ENCODE assay signal across 17 cellular contexts in the genomic region with DNA sequence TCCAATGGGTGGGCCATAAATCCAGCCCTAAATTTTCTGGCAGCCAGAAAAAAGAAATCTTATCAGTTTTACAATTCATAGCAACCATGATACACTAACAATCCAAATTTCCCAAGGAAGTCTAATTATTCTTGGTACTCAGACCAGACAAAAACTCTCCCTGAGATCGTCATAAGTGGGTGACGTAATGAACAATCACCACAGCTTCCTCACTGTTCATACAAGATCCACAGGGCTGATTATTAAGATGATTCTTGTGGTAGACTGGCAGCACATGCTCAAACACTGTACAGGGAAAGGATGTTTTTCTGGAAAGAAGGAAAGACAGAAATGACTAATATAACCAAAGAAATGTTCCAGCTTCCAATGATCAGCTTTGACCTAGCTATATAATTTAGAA.
DNase-seq lines count a peak whose midpoint lies in the region; ATAC-seq, FAIRE-seq and TF ChIP-seq lines count a peak whose summit lies in the region.
"Had no signal": no experiment of that assay in that cellular context is flagged by ENCODE, and none has a peak within 500 bp of the region (broad histone marks: within the 10 kb centered on the region; RNA-seq: fewer than 3 reads in every experiment).

No MANE protein-coding gene starts in this region.

- CTCF ChIA-PET in HepG2 (lab: Yijun Ruan, JAX; ENCODE audit: low intra/inter-chr PET ratio, low total read pairs) = no interaction called here
- CTCF ChIA-PET in endothelial cell of umbilical vein (lab: Charles Lee) = interaction anchor here (1.4 kb wide), 1 partner anchor 10 kb away, joined by 7 read pairs; no protein-coding TSS in a partner anchor
- CTCF ChIA-PET in CD8-positive, alpha-beta T cell (lab: Charles Lee) = no interaction called here

- no peak for ATAC-seq in HepG2
- ATAC-seq in right lobe of liver = no peak
- no peak for ATAC-seq in CD8-positive, alpha-beta T cell
- ATAC-seq in HG02642 (IDR thresholded peaks at IDR 0.05; ENCODE audit: poor library complexity, unreplicated experiment) = no peak
- ATAC-seq: GM12878, GM23338, K562 had no signal

- FAIRE-seq in HepG2 (lab: Jason Lieb, UNC) (no peak), endothelial cell of umbilical vein (lab: Jason Lieb, UNC) (no peak)
- FAIRE-seq: D721Med, GM12878, K562 had no signal

- H3K4me3 Mint-ChIP-seq in CD8-positive, alpha-beta T cell = no peak overlapping the region
- H3K4me3 Mint-ChIP-seq: B cell; CD4-positive, alpha-beta memory T cell; GM23338; H9 had no signal

- no peak overlapping the region for H3K9ac ChIP-seq in HepG2 (ENCODE audit: insufficient read depth, low read depth, low read length)
- no peak overlapping the region for H3K9ac ChIP-seq in endothelial cell of umbilical vein (replicated peaks; ENCODE audit: extremely low read depth, insufficient read depth, low read length)

- H4K20me1 ChIP-seq in HepG2 (ENCODE audit: insufficient read depth, low read length) (no peaks in the 10 kb centered on the region), endothelial cell of umbilical vein (replicated peaks; ENCODE audit: control insufficient read depth, extremely low read depth, insufficient read depth, low read length) (no peaks in the 10 kb centered on the region)

- BruUV-seq in HepG2 (replicated peaks; lab: Mats Ljungman, UMichigan) (no TSS peak), endothelial cell of umbilical vein (replicated peaks; lab: Mats Ljungman, UMichigan) (no TSS peak)

- no peak overlapping the region for H3K4me3 ChIP-seq in HepG2 (replicated peaks in 1 of 3; ENCODE audit: insufficient read depth in 1 of 3, low read depth in 2 of 3, low read length in 3 of 3)
- H3K4me3 ChIP-seq in right lobe of liver = no peak overlapping the region
- no peak overlapping the region for H3K4me3 ChIP-seq in endothelial cell of umbilical vein (replicated peaks in 1 of 3; ENCODE audit: insufficient read depth in 1 of 3, low read depth in 1 of 3, low read length in 3 of 3)
- H3K4me3 ChIP-seq in CD8-positive, alpha-beta T cell (ENCODE audit: low read depth, low read length) = no peak overlapping the region
- H3K4me3 ChIP-seq: GM12878, GM23338, K562 had no signal

- POLR2A ChIA-PET in HepG2 (lab: Yijun Ruan, JAX) = no interaction called here
- POLR2A ChIA-PET in endothelial cell of umbilical vein (lab: Charles Lee) = no interaction called here
- POLR2A ChIA-PET in CD8-positive, alpha-beta T cell (lab: Charles Lee) = interaction anchor here (0.9 kb wide), 1 partner anchor 11 kb away, joined by 3 read pairs; no protein-coding TSS in a partner anchor

- TF ChIP-seq CTCF in HepG2 (CRISPR knock-in tag; IDR thresholded peaks at IDR 0.05) (no peak), right lobe of liver (IDR thresholded peaks at IDR 0.05) (no peak), endothelial cell of umbilical vein (IDR thresholded peaks at IDR 0.05; ENCODE audit: extremely low read depth in 1 of 2, insufficient read depth in 1 of 2, low read depth in 1 of 2, low read length in 2 of 2) (no peak)
- TF ChIP-seq CTCF in CD8-positive, alpha-beta T cell (IDR thresholded peaks at IDR 0.05) = no peak

- H3K27me3 Mint-ChIP-seq in CD8-positive, alpha-beta T cell (ENCODE audit: low read depth) = no peaks in the 10 kb centered on the region
- H3K27me3 Mint-ChIP-seq: B cell had no signal

- H3K27me3 ChIP-seq in HepG2 (ENCODE audit: control insufficient read depth in 1 of 2, insufficient read depth in 2 of 2, low read length in 2 of 2) (no peaks in the 10 kb centered on the region), right lobe of liver (no peaks in the 10 kb centered on the region), endothelial cell of umbilical vein (ENCODE audit: control insufficient read depth in 2 of 2, insufficient read depth in 2 of 2, low read length in 2 of 2) (no peaks in the 10 kb centered on the region)
- H3K27me3 ChIP-seq in CD8-positive, alpha-beta T cell (ENCODE audit: insufficient read depth, low read length) = no peaks in the 10 kb centered on the region

- no peaks in the 10 kb centered on the region for H3K4me1 Mint-ChIP-seq in CD8-positive, alpha-beta T cell (ENCODE audit: low read depth)
- H3K4me1 Mint-ChIP-seq: B cell; CD4-positive, alpha-beta memory T cell; GM23338; H9 had no signal

- H2AFZ ChIP-seq in HepG2 (ENCODE audit: low read length) (no peak overlapping the region), endothelial cell of umbilical vein (ENCODE audit: low read depth, low read length) (no peak overlapping the region)
- H2AFZ ChIP-seq: GM23338 had no signal

- H3K27ac ChIP-seq in HepG2 (ENCODE audit: extremely low read length, insufficient read depth, low read length) (no peak overlapping the region), right lobe of liver (no peak overlapping the region), endothelial cell of umbilical vein (ENCODE audit: insufficient read depth, low read depth, low read length) (no peak overlapping the region), caudate nucleus (ENCODE audit: low read depth, low read length) (no peak overlapping the region)
- no peak overlapping the region for H3K27ac ChIP-seq in CD8-positive, alpha-beta T cell (ENCODE audit: low read depth, low read length)

- no peak for TF ChIP-seq RAD21 in HepG2 (CRISPR knock-in tag; IDR thresholded peaks at IDR 0.05)

- H3K4me2 ChIP-seq in HepG2 (ENCODE audit: low read depth, low read length) (no peak overlapping the region), endothelial cell of umbilical vein (ENCODE audit: insufficient read depth, low read length) (no peak overlapping the region)
- H3K4me2 ChIP-seq: GM23338 had no signal

- 18% methylated on average over 2 of the region's 2 CpGs for WGBS in HepG2 (ENCODE audit: low lambda C conversion rate)
- 59% methylated on average over 2 of the region's 2 CpGs for WGBS in right lobe of liver (ENCODE audit: insufficient coverage, low coverage, low lambda C conversion rate, missing lambda C conversion rate)

- TF ChIP-seq POLR2A in HepG2 (IDR thresholded peaks at IDR 0.05; ENCODE audit: insufficient read depth in 1 of 2, low read depth in 2 of 2, low read length in 2 of 2) (no peak), right lobe of liver (IDR thresholded peaks at IDR 0.05) (no peak), endothelial cell of umbilical vein (IDR thresholded peaks at IDR 0.05; ENCODE audit: low read depth, low read length) (no peak)

- peaks cover 5% of the 10 kb centered on the region for H3K9me3 Mint-ChIP-seq in CD8-positive, alpha-beta T cell

- intact Hi-C loops in HepG2 (cut with micrococcal nuclease; ENCODE audit: unreplicated experiment) = no loop called here
- intact Hi-C loops in right lobe of liver (cut with DNase I) = no loop called here
- intact Hi-C loops in endothelial cell of umbilical vein (cut with micrococcal nuclease) = no loop called here
- intact Hi-C loops in CD8-positive, alpha-beta T cell (cut with DNase I, micrococcal nuclease) = no loop called here

- H3K79me2 ChIP-seq in HepG2 (ENCODE audit: insufficient read depth, low read length) = no peaks in the 10 kb centered on the region
- no peaks in the 10 kb centered on the region for H3K79me2 ChIP-seq in endothelial cell of umbilical vein (ENCODE audit: control insufficient read depth, insufficient read depth, low read length)

- in situ Hi-C loops in HepG2 (cut with HindIII; ENCODE audit: extremely low pct_ligation_motif_present, low pct_unique_long_range_greater_than_20kb) = no loop called here

- DNase-seq in HepG2 (ENCODE audit: low spot score) (no peak), right lobe of liver (no peak), RPMI7951 (ENCODE audit: low read depth) (peak; percentile 9), endothelial cell of umbilical vein (ENCODE audit: low read depth, low spot score) (peak; percentile 49), caudate nucleus (lab: John Stamatoyannopoulos, UW) (no peak)
- no peak for DNase-seq in CD8-positive, alpha-beta T cell
- DNase-seq: ACHN; C1 segment of cervical spinal cord; CD4-positive, alpha-beta memory T cell; COR-L47; H9 had no signal

- no peaks in the 10 kb centered on the region for H3K36me3 Mint-ChIP-seq in CD8-positive, alpha-beta T cell
- H3K36me3 Mint-ChIP-seq: CD4-positive, alpha-beta memory T cell had no signal

- H3K9me1 ChIP-seq in endothelial cell of umbilical vein (replicated peaks; ENCODE audit: control insufficient read depth, extremely low read depth, insufficient read depth, low read length) = no peaks in the 10 kb centered on the region

- no peaks in the 10 kb centered on the region for H3K36me3 ChIP-seq in HepG2 (replicated peaks in 1 of 2; ENCODE audit: control insufficient read depth in 1 of 2, insufficient read depth in 2 of 2, low read length in 2 of 2)
- H3K36me3 ChIP-seq in right lobe of liver = no peaks in the 10 kb centered on the region
- no peaks in the 10 kb centered on the region for H3K36me3 ChIP-seq in endothelial cell of umbilical vein (ENCODE audit: control insufficient read depth in 2 of 2, extremely low read depth in 1 of 2, insufficient read depth in 2 of 2, low read length in 2 of 2)
- H3K36me3 ChIP-seq in CD8-positive, alpha-beta T cell (ENCODE audit: insufficient read depth, low read length) = no peaks in the 10 kb centered on the region

- no peak overlapping the region for H3K27ac Mint-ChIP-seq in CD8-positive, alpha-beta T cell
- H3K27ac Mint-ChIP-seq: B cell; CD4-positive, alpha-beta memory T cell; GM23338; H9 had no signal

- peaks cover 9% of the 10 kb centered on the region; the same call in 1 of the 2 replicates for H3K9me3 ChIP-seq in HepG2 (ENCODE audit: low read length)
- no peaks in the 10 kb centered on the region for H3K9me3 ChIP-seq in right lobe of liver
- H3K9me3 ChIP-seq in endothelial cell of umbilical vein (replicated peaks; ENCODE audit: control insufficient read depth, insufficient read depth, low read length) = no peaks in the 10 kb centered on the region
- no peaks in the 10 kb centered on the region for H3K9me3 ChIP-seq in CD8-positive, alpha-beta T cell (ENCODE audit: low read length)

- H3K4me1 ChIP-seq in HepG2 (ENCODE audit: insufficient read depth, low read length) (no peaks in the 10 kb centered on the region), right lobe of liver (no peaks in the 10 kb centered on the region), endothelial cell of umbilical vein (ENCODE audit: control insufficient read depth, extremely low read depth, insufficient read depth, low read length) (peaks cover 4% of the 10 kb centered on the region)
- no peaks in the 10 kb centered on the region for H3K4me1 ChIP-seq in CD8-positive, alpha-beta T cell (ENCODE audit: insufficient read depth, low read length)

- dilution Hi-C loops in endothelial cell of umbilical vein (cut with MboI; ENCODE audit: extremely low pct_ligation_motif_present, low sequenced_read_pairs) = no loop called here

- TF ChIP-seq EP300 in HepG2 (IDR thresholded peaks at IDR 0.05; ENCODE audit: low read depth in 2 of 2, low read length in 2 of 2) = no peak
- TF ChIP-seq EP300 in HepG2 (CRISPR knock-in tag; IDR thresholded peaks at IDR 0.05; ENCODE audit: borderline replicate concordance) = no peak

TF ChIP-seq in HepG2, 621 proteins besides CTCF, POLR2A, EP300 and RAD21 (continues in another document):
- TF ChIP-seq ZNF772 (CRISPR knock-in tag; IDR thresholded peaks at IDR 0.05) (no peak), ZNF841 (CRISPR knock-in tag; IDR thresholded peaks at IDR 0.05; ENCODE audit: borderline replicate concordance) (no peak), RELA (CRISPR knock-in tag; IDR thresholded peaks at IDR 0.05) (no peak)

TF ChIP-seq in endothelial cell of umbilical vein, 7 proteins besides CTCF, POLR2A, EP300 and RAD21 (continues in another document):
- no peak for TF ChIP-seq POLR2AphosphoS5 (IDR thresholded peaks at IDR 0.05; ENCODE audit: insufficient read depth, low read depth, low read length)

Comparison
In these comparisons a context has a peak if more than half of its experiments do, and no peak if none do; other contexts are left out.
1. DNase-seq: peak in RPMI7951 (single experiment) and endothelial cell of umbilical vein (single experiment); none in HepG2 (single experiment), right lobe of liver (0 of 3), CD8-positive, alpha-beta T cell (0 of 7) and caudate nucleus (0 of 61).